16 cellular contexts compared by ENCODE assay signal in the genomic region with DNA sequence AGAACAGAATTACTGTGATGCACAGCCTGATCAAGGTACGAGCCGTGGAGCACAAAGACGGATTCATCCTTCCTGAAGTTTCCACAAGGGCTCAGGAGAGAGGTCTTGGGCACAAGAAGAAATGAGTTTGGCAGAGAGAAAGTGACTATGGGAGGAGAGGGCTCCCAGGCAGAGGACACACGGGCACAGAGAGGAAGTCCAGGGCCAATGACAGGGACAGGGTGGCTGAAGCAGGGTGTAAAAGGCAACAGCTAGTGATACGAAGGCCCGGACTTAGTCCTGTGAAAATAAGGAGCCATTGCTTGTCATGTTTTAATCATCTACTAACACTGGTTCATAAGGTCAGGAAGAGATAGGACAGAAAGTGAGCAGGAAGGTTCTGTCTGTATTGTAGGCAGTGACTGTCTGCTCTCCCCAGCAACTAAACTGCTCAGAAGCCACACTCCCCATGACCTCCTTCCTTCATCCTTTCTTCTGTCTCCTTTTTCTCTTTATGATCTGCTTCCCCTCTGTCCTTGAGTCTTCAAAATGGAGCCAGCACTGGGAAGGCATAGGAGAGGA.
"Had no signal": no experiment of that assay in that cellular context is flagged by ENCODE, and none has a peak within 500 bp of the region (broad histone marks: within the 10 kb centered on the region; RNA-seq: fewer than 3 reads in every experiment).

No MANE protein-coding gene starts in this region.

- DNase-seq: activated effector memory CD4-positive, alpha-beta T cell treated with Interleukin-2 at 50 U/mL for 16 hours; activated T-cell treated with anti-CD3 and anti-CD28 coated beads, Interleukin-2, amount 50 U/mL, for 1 hour; aorta; dorsolateral prefrontal cortex; hypothalamus; left ventricle myocardium superior; mesenchymal stem cell; natural killer cell; posterior cingulate gyrus; retina; stimulated activated CD4-positive, alpha-beta T cell treated with anti-CD3 and anti-CD28 coated beads, Interleukin-15, amount 100 ng/mL, for 24 hours; stimulated activated CD4-positive, alpha-beta T cell treated with anti-CD3 and anti-CD28 coated beads, Interleukin-4, amount 100 ng/mL, for 1 hour; stimulated activated naive CD4-positive, alpha-beta T cell treated with Interleukin-2 at 50 U/mL for 16 hours had no signal

- ATAC-seq: esophagus mucosa, left ventricle myocardium superior, natural killer cell had no signal

- H3K27me3 Mint-ChIP-seq: type B pancreatic cell had no signal

- H3K9me3 Mint-ChIP-seq: natural killer cell, type B pancreatic cell had no signal

- H3K27ac Mint-ChIP-seq: type B pancreatic cell had no signal

- H3K4me3 Mint-ChIP-seq: natural killer cell, type B pancreatic cell had no signal

- FAIRE-seq: endometrium had no signal
